ENCODE assay signal across 10 cellular contexts in genomic region chr6:99603421-99604160, GRCh38. TPM values are rescaled to one million over a fixed set of nuclear protein-coding genes. Genes with fewer than 3 reads are reported as not detected.
DNase-seq lines count a peak whose midpoint lies in the region; ATAC-seq, FAIRE-seq and TF ChIP-seq lines count a peak whose summit lies in the region.
"Had no signal": no experiment of that assay in that cellular context is flagged by ENCODE, and none has a peak within 500 bp of the region (broad histone marks: within the 10 kb centered on the region; RNA-seq: fewer than 3 reads in every experiment).

No MANE protein-coding gene starts in this region.

- H3K27ac ChIP-seq in breast epithelium (no peak overlapping the region), keratinocyte (ENCODE audit: control insufficient read depth, insufficient read depth, low read length) (no peak overlapping the region), thoracic aorta (no peak overlapping the region)

- H3K27me3 ChIP-seq in breast epithelium (peaks cover 14 to 96% of the 10 kb centered on the region in 2 donors), keratinocyte (ENCODE audit: control insufficient read depth, extremely low read depth, insufficient read depth, low read length) (peaks cover 90% of the 10 kb centered on the region), thoracic aorta (replicated peaks; ENCODE audit: insufficient read depth) (peaks cover 54% of the 10 kb centered on the region)

- H3K4me1 Mint-ChIP-seq in MCF 10A (ENCODE audit: insufficient read depth, unreplicated experiment): no peaks in the 10 kb centered on the region
- H3K4me1 Mint-ChIP-seq in activated naive CD8-positive, alpha-beta T cell treated with anti-CD3 and anti-CD28 coated beads, Interleukin-2, amount 10 ng/mL, durations not matched to agents 7 days and 5 days: peaks cover 22% of the 10 kb centered on the region

- H3K27me3 Mint-ChIP-seq in MCF 10A (ENCODE audit: insufficient read depth, unreplicated experiment): peaks cover 77% of the 10 kb centered on the region
- H3K27me3 Mint-ChIP-seq in activated naive CD8-positive, alpha-beta T cell treated with anti-CD3 and anti-CD28 coated beads, Interleukin-2, amount 10 ng/mL, durations not matched to agents 7 days and 5 days: peaks cover 93% of the 10 kb centered on the region

- H3K4me2 ChIP-seq in keratinocyte (ENCODE audit: control insufficient read depth, extremely low read depth, insufficient read depth, low read depth, low read length): peak overlapping the region; percentile 57

- no peak for DNase-seq in breast epithelium (ENCODE audit: low spot score in 2 of 2)
- no peak for DNase-seq in MCF 10A (ENCODE audit: unreplicated experiment)
- peak; percentile 55 for DNase-seq in activated naive CD8-positive, alpha-beta T cell treated with anti-CD3 and anti-CD28 coated beads, Interleukin-2, amount 10 ng/mL, durations not matched to agents 7 days and 5 days
- DNase-seq in keratinocyte (ENCODE audit: low read depth, low spot score): no peak
- no peak for DNase-seq in thoracic aorta (ENCODE audit: low spot score)
- no peak for DNase-seq in GF-D8 (lab: John Stamatoyannopoulos, UW)

- dilution Hi-C loops in keratinocyte (cut with MboI; ENCODE audit: extremely low pct_ligation_motif_present, low sequenced_read_pairs): no loop called here

- CTCF ChIA-PET in MCF 10A (lab: Yijun Ruan, JAX): no interaction called here

- no peak overlapping the region for H3K9ac ChIP-seq in keratinocyte (ENCODE audit: control insufficient read depth, extremely low read depth, insufficient read depth, low read length)

- peaks cover 4% of the 10 kb centered on the region for H4K20me1 ChIP-seq in keratinocyte (ENCODE audit: control insufficient read depth, extremely low read depth, insufficient read depth, low read length)

- intact Hi-C loops in breast epithelium (cut with DNase I; ENCODE audit: low total_unique reads) (no loop called here), MCF 10A (cut with micrococcal nuclease) (no loop called here)

- H3K9me1 ChIP-seq in keratinocyte (ENCODE audit: control insufficient read depth, extremely low read depth, insufficient read depth, low read length): no peaks in the 10 kb centered on the region

- H3K4me3 ChIP-seq in breast epithelium: peak overlapping the region; percentile 32 to 68 (median 34)
- peak overlapping the region in 1 of 3 experiments; percentile 15 for H3K4me3 ChIP-seq in keratinocyte (ENCODE audit: control insufficient read depth in 2 of 3, extremely low read depth in 1 of 3, insufficient read depth in 2 of 3, low read depth in 1 of 3, low read length in 3 of 3)
- H3K4me3 ChIP-seq in thoracic aorta: peak overlapping the region; percentile 67

- H2AFZ ChIP-seq in keratinocyte (ENCODE audit: control insufficient read depth, low read length): no peak overlapping the region

- H3K79me2 ChIP-seq in keratinocyte (ENCODE audit: control insufficient read depth, insufficient read depth, low read length): no peaks in the 10 kb centered on the region

- H3K4me3 Mint-ChIP-seq in MCF 10A (ENCODE audit: unreplicated experiment): no peak overlapping the region
- peak overlapping the region; percentile 64 for H3K4me3 Mint-ChIP-seq in activated naive CD8-positive, alpha-beta T cell treated with anti-CD3 and anti-CD28 coated beads, Interleukin-2, amount 10 ng/mL, durations not matched to agents 7 days and 5 days

- H3K9me3 ChIP-seq in breast epithelium (no peaks in the 10 kb centered on the region), keratinocyte (ENCODE audit: control insufficient read depth, low read depth, low read length) (no peaks in the 10 kb centered on the region), thoracic aorta (no peaks in the 10 kb centered on the region)

- no peak for TF ChIP-seq POLR2A in breast epithelium (IDR thresholded peaks at IDR 0.05)

- H3K36me3 Mint-ChIP-seq in MCF 10A (ENCODE audit: insufficient read depth, unreplicated experiment): no peaks in the 10 kb centered on the region
- peaks cover 4% of the 10 kb centered on the region for H3K36me3 Mint-ChIP-seq in activated naive CD8-positive, alpha-beta T cell treated with anti-CD3 and anti-CD28 coated beads, Interleukin-2, amount 10 ng/mL, durations not matched to agents 7 days and 5 days

- POLR2A ChIA-PET in MCF 10A (lab: Yijun Ruan, JAX): no interaction called here
- POLR2A ChIA-PET in activated naive CD8-positive, alpha-beta T cell treated with anti-CD3 and anti-CD28 coated beads, Interleukin-2, amount 10 ng/mL, durations not matched to agents 7 days and 5 days (lab: Charles Lee): no interaction called here

- ATAC-seq in HG03469 (IDR thresholded peaks at IDR 0.05; ENCODE audit: unreplicated experiment): peak; percentile 37
- ATAC-seq in activated naive CD8-positive, alpha-beta T cell treated with anti-CD3 and anti-CD28 coated beads, Interleukin-2, amount 10 ng/mL, durations not matched to agents 7 days and 5 days (ENCODE audit: low read depth): peak; percentile 53
- no peak for ATAC-seq in thoracic aorta (ENCODE audit: insufficient number of reproducible peaks, low FRiP score, low read depth)
- no peak for ATAC-seq in HG03520 (IDR thresholded peaks at IDR 0.05; ENCODE audit: unreplicated experiment)

- no peak overlapping the region for H3K27ac Mint-ChIP-seq in MCF 10A (ENCODE audit: low read depth, unreplicated experiment)
- H3K27ac Mint-ChIP-seq in activated naive CD8-positive, alpha-beta T cell treated with anti-CD3 and anti-CD28 coated beads, Interleukin-2, amount 10 ng/mL, durations not matched to agents 7 days and 5 days: no peak overlapping the region

- H3K36me3 ChIP-seq in breast epithelium: no peaks in the 10 kb centered on the region
- no peaks in the 10 kb centered on the region for H3K36me3 ChIP-seq in keratinocyte (ENCODE audit: control insufficient read depth in 2 of 2, extremely low read depth in 1 of 2, insufficient read depth in 2 of 2, low read length in 2 of 2)
- H3K36me3 ChIP-seq in thoracic aorta: no peaks in the 10 kb centered on the region

- BruUV-seq in MCF 10A (replicated peaks; lab: Mats Ljungman, UMichigan): no TSS peak

- no peak for FAIRE-seq in keratinocyte (lab: Jason Lieb, UNC)
- FAIRE-seq: GM18507 had no signal

- H3K4me1 ChIP-seq in breast epithelium (peaks cover 0 to 16% of the 10 kb centered on the region in 2 donors), keratinocyte (ENCODE audit: control insufficient read depth, extremely low read depth, insufficient read depth, low read length) (peaks cover 6% of the 10 kb centered on the region), thoracic aorta (ENCODE audit: control insufficient read depth in 1 of 2, low read depth in 2 of 2) (peaks cover 6 to 39% of the 10 kb centered on the region in 2 donors)

- no peaks in the 10 kb centered on the region for H3K9me3 Mint-ChIP-seq in MCF 10A (ENCODE audit: unreplicated experiment)
- peaks cover 2% of the 10 kb centered on the region for H3K9me3 Mint-ChIP-seq in activated naive CD8-positive, alpha-beta T cell treated with anti-CD3 and anti-CD28 coated beads, Interleukin-2, amount 10 ng/mL, durations not matched to agents 7 days and 5 days

- TF ChIP-seq CTCF in breast epithelium (IDR thresholded peaks at IDR 0.05) (no peak), MCF 10A (IDR thresholded peaks at IDR 0.05; ENCODE audit: unreplicated experiment) (no peak), keratinocyte (optimal IDR thresholded peaks at IDR 0.05 in 1 of 3, IDR thresholded peaks at IDR 0.05 in 1 of 3, conservative IDR thresholded peaks at IDR 0.05 in 1 of 3; ENCODE audit: extremely low read depth in 1 of 3, insufficient read depth in 2 of 3, low read length in 3 of 3) (no peak), thoracic aorta (IDR thresholded peaks at IDR 0.05) (no peak)

RNA-seq across cellular contexts. Expression of gene PRDM13, which starts 3.0 kb away (rescaled TPM):
- total RNA-seq in breast epithelium (not detected), MCF 10A (2022) (not detected in 2 replicates), thoracic aorta (not detected)
- not detected for total RNA-seq in activated naive CD8-positive, alpha-beta T cell treated with anti-CD3 and anti-CD28 coated beads, Interleukin-2, amount 10 ng/mL, durations not matched to agents 7 days and 5 days
- polyA plus RNA-seq in keratinocyte: not detected in 3 replicates
- not detected for polyA plus RNA-seq in keratinocyte (2011; ENCODE audit: low read depth)
- not detected in 2 replicates for polyA plus RNA-seq in keratinocyte (2011; cell fraction: cytosol; rRNA removed)
- polyA plus RNA-seq in keratinocyte (2011; cell fraction: nucleus; rRNA removed): not detected in 2 replicates
- polyA plus RNA-seq in keratinocyte (2012; ENCODE audit: low replicate concordance): not detected in 2 replicates
- polyA minus RNA-seq in keratinocyte: not detected in 3 replicates
- not detected for polyA minus RNA-seq in keratinocyte (2011; cell fraction: cytosol; rRNA and poly(A)+ RNA removed)
- not detected in 2 replicates for polyA minus RNA-seq in keratinocyte (2011; cell fraction: nucleus; rRNA and poly(A)+ RNA removed)
- total RNA-seq: temporal lobe had no signal

RNA-seq across cellular contexts. Expression of gene CCNC, which starts 35.1 kb away (rescaled TPM):
- total RNA-seq in breast epithelium: 10 to 100 TPM; 59.3 to 79.8 (median 63.0) TPM
- 54.0 and 76.5 TPM in 2 replicates for total RNA-seq in MCF 10A (2022)
- 10 to 100 TPM; 43.5 to 46.4 TPM for total RNA-seq in activated naive CD8-positive, alpha-beta T cell treated with anti-CD3 and anti-CD28 coated beads, Interleukin-2, amount 10 ng/mL, durations not matched to agents 7 days and 5 days
- 52.8 to 103 TPM (median 61.7 TPM) in 3 replicates for polyA plus RNA-seq in keratinocyte
- polyA plus RNA-seq in keratinocyte (2011; ENCODE audit: low read depth): 41.2 TPM
- 46.0 and 90.5 TPM in 2 replicates for polyA plus RNA-seq in keratinocyte (2011; cell fraction: cytosol; rRNA removed)
- polyA plus RNA-seq in keratinocyte (2011; cell fraction: nucleus; rRNA removed): 37.3 and 45.0 TPM in 2 replicates
- polyA plus RNA-seq in keratinocyte (2012; ENCODE audit: low replicate concordance): 35.7 and 57.6 TPM in 2 replicates
- polyA minus RNA-seq in keratinocyte: 20.1 to 92.6 TPM (median 48.8 TPM) in 3 replicates
- 48.5 TPM for polyA minus RNA-seq in keratinocyte (2011; cell fraction: cytosol; rRNA and poly(A)+ RNA removed)
- polyA minus RNA-seq in keratinocyte (2011; cell fraction: nucleus; rRNA and poly(A)+ RNA removed): 17.1 and 29.6 TPM in 2 replicates
- total RNA-seq in thoracic aorta: 10 to 100 TPM; 25.2 to 50.6 TPM

Comparison
In these comparisons a context has a peak if more than half of its experiments do, and no peak if none do; other contexts are left out.
1. ATAC-seq: peak in HG03469 (single experiment) and activated naive CD8-positive, alpha-beta T cell treated with anti-CD3 and anti-CD28 coated beads, Interleukin-2, amount 10 ng/mL, durations not matched to agents 7 days and 5 days (single experiment); none in thoracic aorta (single experiment) and HG03520 (single experiment).